In genomic region chr11:48154162-48154561, GRCh38 we compare ENCODE assay signal across 1 cellular context.
TF ChIP-seq lines count a peak whose summit lies in the region.

No MANE protein-coding gene starts in this region.

TF ChIP-seq in endothelial cell of umbilical vein, 7 proteins besides CTCF, POLR2A, EP300 and RAD21:
- TF ChIP-seq EZH2 (IDR thresholded peaks at IDR 0.05; ENCODE audit: borderline replicate concordance, low read depth, low read length, severe bottlenecking) (no peak), GATA2 (IDR thresholded peaks at IDR 0.05; ENCODE audit: insufficient read depth, insufficient read length, low read depth, low read length) (no peak), POLR2AphosphoS5 (IDR thresholded peaks at IDR 0.05; ENCODE audit: insufficient read depth, low read depth, low read length) (peak; percentile 43), JUN (IDR thresholded peaks at IDR 0.05; ENCODE audit: borderline replicate concordance, insufficient read depth, insufficient read length, low read depth) (peak; percentile 77), FOS (IDR thresholded peaks at IDR 0.05; ENCODE audit: borderline replicate concordance, insufficient read depth, low read length) (peak; percentile 74)
- TF ChIP-seq, protein P1, sequence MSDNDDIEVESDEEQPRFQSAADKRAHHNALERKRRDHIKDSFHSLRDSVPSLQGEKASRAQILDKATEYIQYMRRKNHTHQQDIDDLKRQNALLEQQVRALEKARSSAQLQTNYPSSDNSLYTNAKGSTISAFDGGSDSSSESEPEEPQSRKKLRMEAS (IDR thresholded peaks at IDR 0.05; ENCODE audit: insufficient read depth, insufficient read length), result no peak
